18 cellular contexts compared by ENCODE assay signal in genomic region chr11:129700701-129701100, GRCh38.
DNase-seq lines count a peak whose midpoint lies in the region; ATAC-seq and TF ChIP-seq lines count a peak whose summit lies in the region.
"Had no signal": no experiment of that assay in that cellular context is flagged by ENCODE, and none has a peak within 500 bp of the region (broad histone marks: within the 10 kb centered on the region; RNA-seq: fewer than 3 reads in every experiment).

No MANE protein-coding gene starts in this region.

- H3K4me3 Mint-ChIP-seq in activated CD8-positive, alpha-beta T cell treated with anti-CD3 and anti-CD28 coated beads for 36 hours = no peak overlapping the region
- H3K4me3 Mint-ChIP-seq: CD14-positive monocyte; CD4-positive, alpha-beta memory T cell; HFFc6 had no signal

- no peaks in the 10 kb centered on the region for H3K36me3 Mint-ChIP-seq in activated CD8-positive, alpha-beta T cell treated with anti-CD3 and anti-CD28 coated beads for 36 hours (ENCODE audit: low read depth)
- H3K36me3 Mint-ChIP-seq: CD14-positive monocyte; CD4-positive, alpha-beta memory T cell had no signal

- H3K27ac ChIP-seq in right atrium auricular region = no peak overlapping the region
- no peak overlapping the region for H3K27ac ChIP-seq in lung (ENCODE audit: low read depth in 1 of 2, low read length in 1 of 2)
- no peak overlapping the region for H3K27ac ChIP-seq in trophoblast cell (ENCODE audit: low read depth, low read length)
- H3K27ac ChIP-seq: 22Rv1, A549, BLaER1 had no signal

- H3K14ac ChIP-seq in trophoblast cell (ENCODE audit: low read length) = no peak overlapping the region

- ATAC-seq in lung (ENCODE audit: insufficient read depth, low FRiP score) = no peak
- no peak for ATAC-seq in activated CD8-positive, alpha-beta T cell treated with anti-CD3 and anti-CD28 coated beads for 36 hours
- ATAC-seq: A549, HCT116 had no signal

- peaks cover 1% of the 10 kb centered on the region for H3K4me1 Mint-ChIP-seq in activated CD8-positive, alpha-beta T cell treated with anti-CD3 and anti-CD28 coated beads for 36 hours (ENCODE audit: low read depth)

- peaks cover 2% of the 10 kb centered on the region for H3K79me1 ChIP-seq in trophoblast cell (ENCODE audit: low read length)

- H3K4me1 ChIP-seq in right atrium auricular region (peaks cover 0 to 4% of the 10 kb centered on the region in 2 donors), lung (ENCODE audit: control insufficient read depth in 2 of 2, insufficient read depth in 2 of 2, low read length in 2 of 2) (peaks cover 0 to 2% of the 10 kb centered on the region in 2 donors), trophoblast cell (ENCODE audit: control insufficient read depth in 1 of 2, insufficient read depth in 2 of 2, low read length in 2 of 2) (peaks cover 5 to 14% of the 10 kb centered on the region in 2 experiments)

- no peak overlapping the region for H4K91ac ChIP-seq in trophoblast cell (ENCODE audit: low read depth, low read length)

- no peak overlapping the region for H2BK5ac ChIP-seq in trophoblast cell (ENCODE audit: low read depth, low read length, poor library complexity)

- H3K36me3 ChIP-seq in right atrium auricular region = no peaks in the 10 kb centered on the region
- no peaks in the 10 kb centered on the region for H3K36me3 ChIP-seq in lung (ENCODE audit: control insufficient read depth in 2 of 2, insufficient read depth in 2 of 2, low read length in 2 of 2)
- no peaks in the 10 kb centered on the region for H3K36me3 ChIP-seq in trophoblast cell (ENCODE audit: control insufficient read depth in 1 of 2, insufficient read depth in 2 of 2, low read length in 2 of 2)
- H3K36me3 ChIP-seq: BLaER1 had no signal

- peak overlapping the region; percentile 49 for H2AK5ac ChIP-seq in trophoblast cell (ENCODE audit: low read length)

- TF ChIP-seq CTCF in right atrium auricular region (IDR thresholded peaks at IDR 0.05) = no peak
- TF ChIP-seq CTCF in lung (IDR thresholded peaks at IDR 0.05; ENCODE audit: control extremely low read depth, extremely low read depth) = no peak
- no peak for TF ChIP-seq CTCF in activated CD8-positive, alpha-beta T cell treated with anti-CD3 and anti-CD28 coated beads for 36 hours (IDR thresholded peaks at IDR 0.05)

- H2AFZ ChIP-seq in trophoblast cell (ENCODE audit: insufficient read depth, low read length, poor library complexity) = no peak overlapping the region

- no peak overlapping the region for H3K4me2 ChIP-seq in trophoblast cell (ENCODE audit: low read length)
- H3K4me2 ChIP-seq: A549, BLaER1 had no signal

- no peak overlapping the region for H3K27ac Mint-ChIP-seq in activated CD8-positive, alpha-beta T cell treated with anti-CD3 and anti-CD28 coated beads for 36 hours
- H3K27ac Mint-ChIP-seq: CD4-positive, alpha-beta memory T cell; HFFc6 had no signal

- H3K9ac ChIP-seq in trophoblast cell (ENCODE audit: low read length) = no peak overlapping the region
- H3K9ac ChIP-seq: BLaER1 had no signal

- H3K18ac ChIP-seq in trophoblast cell (ENCODE audit: low read length) = no peak overlapping the region

- H2BK120ac ChIP-seq in trophoblast cell (ENCODE audit: insufficient read depth, low read length, poor library complexity) = no peak overlapping the region

- no peak overlapping the region for H3K23ac ChIP-seq in trophoblast cell (ENCODE audit: low read length)

- CTCF ChIA-PET in activated CD8-positive, alpha-beta T cell treated with anti-CD3 and anti-CD28 coated beads for 36 hours (lab: Charles Lee) = interaction anchor here (1.1 kb wide), 1 partner anchor 10 kb away, joined by 3 read pairs; no protein-coding TSS in a partner anchor

- H3K27me3 ChIP-seq in right atrium auricular region = no peaks in the 10 kb centered on the region
- H3K27me3 ChIP-seq in lung (ENCODE audit: control insufficient read depth, insufficient read depth) = no peaks in the 10 kb centered on the region
- H3K27me3 ChIP-seq in trophoblast cell (ENCODE audit: insufficient read depth, low read length) = no peaks in the 10 kb centered on the region
- H3K27me3 ChIP-seq: BLaER1 had no signal

- intact Hi-C loops in cardiac septum (cut with DNase I) = no loop called here
- intact Hi-C loops in activated CD8-positive, alpha-beta T cell treated with anti-CD3 and anti-CD28 coated beads for 36 hours (cut with micrococcal nuclease) = no loop called here

- H3K9me3 ChIP-seq in right atrium auricular region = no peaks in the 10 kb centered on the region
- peaks cover 0 to 1% of the 10 kb centered on the region in 2 donors for H3K9me3 ChIP-seq in lung (ENCODE audit: control insufficient read depth in 2 of 2, insufficient read depth in 1 of 2, low read length in 1 of 2)
- H3K9me3 ChIP-seq in trophoblast cell (ENCODE audit: insufficient read depth, low read depth, low read length) = peaks cover 3% of the 10 kb centered on the region
- H3K9me3 ChIP-seq: A549, BLaER1 had no signal

- H4K12ac ChIP-seq in trophoblast cell (ENCODE audit: low read depth, low read length) = no peak overlapping the region

- peaks cover 4% of the 10 kb centered on the region for H3K27me3 Mint-ChIP-seq in activated CD8-positive, alpha-beta T cell treated with anti-CD3 and anti-CD28 coated beads for 36 hours
- H3K27me3 Mint-ChIP-seq: CD4-positive, alpha-beta memory T cell had no signal

- H3K4me3 ChIP-seq in right atrium auricular region (no peak overlapping the region), lung (no peak overlapping the region), trophoblast cell (ENCODE audit: low read depth, low read length) (no peak overlapping the region)
- H3K4me3 ChIP-seq: A549, BLaER1 had no signal

- POLR2A ChIA-PET in activated CD8-positive, alpha-beta T cell treated with anti-CD3 and anti-CD28 coated beads for 36 hours (lab: Charles Lee) = no interaction called here

- H3K79me2 ChIP-seq in trophoblast cell (ENCODE audit: control insufficient read depth, insufficient read depth, low read length, poor library complexity) = no peaks in the 10 kb centered on the region

- no peak overlapping the region for H3K4ac ChIP-seq in trophoblast cell (ENCODE audit: low read depth, low read length)

- no peaks in the 10 kb centered on the region for H3K9me3 Mint-ChIP-seq in activated CD8-positive, alpha-beta T cell treated with anti-CD3 and anti-CD28 coated beads for 36 hours
- H3K9me3 Mint-ChIP-seq: CD4-positive, alpha-beta memory T cell; HFFc6 had no signal

- WGBS in lung, 2 donors = 87 to 96% methylated on average over 3 of the region's 3 CpGs
- WGBS in trophoblast cell (ENCODE audit: extremely low coverage, insufficient coverage, insufficient read length) = no CpG with 5 or more reads among the region's 3 CpGs

- DNase-seq in cardiac septum (ENCODE audit: low spot score) (peak; percentile 24), right atrium auricular region (ENCODE audit: low spot score) (no peak), lung (ENCODE audit: low spot score) (peak; percentile 24), trophoblast cell (no peak), NCI-H774 (lab: John Stamatoyannopoulos, UW) (no peak), LoVo (ENCODE audit: low spot score) (no peak)
- no peak for DNase-seq in activated CD8-positive, alpha-beta T cell treated with anti-CD3 and anti-CD28 coated beads for 36 hours
- DNase-seq: CD4-positive, alpha-beta memory T cell; DMS79 treated with DMSO at 0.1 percent for 48 hours; GF-D8; GOT3; H7; HFFc6 had no signal

- no peak overlapping the region for H4K8ac ChIP-seq in trophoblast cell (ENCODE audit: low read depth, low read length)

- H2BK12ac ChIP-seq in trophoblast cell (ENCODE audit: low read length) = peak overlapping the region; percentile 23

Comparison
In these comparisons a context has a peak if more than half of its experiments do, and no peak if none do; other contexts are left out.
1. DNase-seq: peak in cardiac septum (single experiment) and lung (single experiment); none in right atrium auricular region (single experiment), trophoblast cell (0 of 2), NCI-H774 (single experiment), activated CD8-positive, alpha-beta T cell treated with anti-CD3 and anti-CD28 coated beads for 36 hours (single experiment) and LoVo (single experiment).